ENCODE assay signal across 8 cellular contexts in genomic region chr17:38349097-38349904, GRCh38. TPM values are rescaled to one million over a fixed set of nuclear protein-coding genes. Genes with fewer than 3 reads are reported as not detected.
DNase-seq lines count a peak whose midpoint lies in the region; ATAC-seq and TF ChIP-seq lines count a peak whose summit lies in the region.

No MANE protein-coding gene starts in this region.

- no peak overlapping the region for H3K27ac Mint-ChIP-seq in activated T-helper 2 cell treated with anti-CD3 and anti-CD28 coated beads, Interferon-gamma antibody, Interleukin-2, Interleukin-4, amounts not matched to agents 10 μg/mL and 5 μg/mL and 100 μg/mL, durations not matched to agents 14 hours and 24 hours and 36 hours

- H3K27me3 ChIP-seq in osteoblast (ENCODE audit: insufficient read depth, low read length): no peaks in the 10 kb centered on the region
- no peaks in the 10 kb centered on the region for H3K27me3 ChIP-seq in testis

- no peak overlapping the region for H3K4me3 Mint-ChIP-seq in activated T-helper 2 cell treated with anti-CD3 and anti-CD28 coated beads, Interferon-gamma antibody, Interleukin-2, Interleukin-4, amounts not matched to agents 10 μg/mL and 5 μg/mL and 100 μg/mL, durations not matched to agents 14 hours and 24 hours and 36 hours (ENCODE audit: low read depth)

- TF ChIP-seq CTCF in osteoblast (IDR thresholded peaks at IDR 0.05; ENCODE audit: extremely low read depth, low read depth, low read length) (peak; percentile 98), testis (IDR thresholded peaks at IDR 0.05) (peak; percentile 71 to 89 (median 81))

- peak; percentile 75 for DNase-seq in Daoy (ENCODE audit: low read depth)
- peak; percentile 76 for DNase-seq in MV-4-11 (lab: John Stamatoyannopoulos, UW)
- DNase-seq in activated T-helper 2 cell treated with anti-CD3 and anti-CD28 coated beads, Interferon-gamma antibody, Interleukin-2, Interleukin-4, amounts not matched to agents 10 μg/mL and 5 μg/mL and 100 μg/mL, durations not matched to agents 14 hours and 24 hours and 36 hours (ENCODE audit: low spot score): peak; percentile 77
- DNase-seq in foreskin melanocyte: peak; percentile 72
- peak; percentile 95 for DNase-seq in osteoblast (ENCODE audit: insufficient read length, low spot score, missing footprints)
- DNase-seq in testis: peak; percentile 90

- H3K36me3 Mint-ChIP-seq in activated T-helper 2 cell treated with anti-CD3 and anti-CD28 coated beads, Interferon-gamma antibody, Interleukin-2, Interleukin-4, amounts not matched to agents 10 μg/mL and 5 μg/mL and 100 μg/mL, durations not matched to agents 14 hours and 24 hours and 36 hours (ENCODE audit: low read depth): peaks cover 4% of the 10 kb centered on the region

- H3K4me1 ChIP-seq in osteoblast (ENCODE audit: insufficient read depth, low read length): peaks cover 16% of the 10 kb centered on the region
- peaks cover 23% of the 10 kb centered on the region for H3K4me1 ChIP-seq in testis

- no peaks in the 10 kb centered on the region for H3K9me3 Mint-ChIP-seq in activated T-helper 2 cell treated with anti-CD3 and anti-CD28 coated beads, Interferon-gamma antibody, Interleukin-2, Interleukin-4, amounts not matched to agents 10 μg/mL and 5 μg/mL and 100 μg/mL, durations not matched to agents 14 hours and 24 hours and 36 hours

- no peak overlapping the region for H3K27ac ChIP-seq in osteoblast (ENCODE audit: low read depth, low read length)
- peak overlapping the region in 1 of 2 donors; percentile 33 for H3K27ac ChIP-seq in testis

- H3K79me2 ChIP-seq in osteoblast (ENCODE audit: insufficient read depth, low read length): peaks cover 22% of the 10 kb centered on the region

- H3K4me3 ChIP-seq in osteoblast (ENCODE audit: insufficient read depth, low read length) (no peak overlapping the region), testis (no peak overlapping the region)

- 37 to 40% methylated on average over 10 of the region's 10 CpGs for WGBS in testis, 2 donors

- no peak overlapping the region for H2AFZ ChIP-seq in osteoblast (ENCODE audit: low read length)

- intact Hi-C loops in activated T-helper 2 cell treated with anti-CD3 and anti-CD28 coated beads, Interferon-gamma antibody, Interleukin-2, Interleukin-4, amounts not matched to agents 10 μg/mL and 5 μg/mL and 100 μg/mL, durations not matched to agents 14 hours and 24 hours and 36 hours (cut with micrococcal nuclease): loop anchor here (1.0 to 10.0 kb wide), 2 partner anchors 65 to 136 kb away; no protein-coding TSS in a partner anchor
- intact Hi-C loops in testis (cut with DNase I; ENCODE audit: low total_unique reads): no loop called here

- 0 out of 2 replicates have a peak, but pooled peaks have one; percentile 23 for TF ChIP-seq POLR2A in Raji (IDR thresholded peaks at IDR 0.05; ENCODE audit: insufficient read depth, low read depth, low read length)
- TF ChIP-seq POLR2A in testis (IDR thresholded peaks at IDR 0.05): no peak

- H3K36me3 ChIP-seq in osteoblast (ENCODE audit: insufficient read depth, low read length): no peaks in the 10 kb centered on the region
- no peaks in the 10 kb centered on the region for H3K36me3 ChIP-seq in testis (ENCODE audit: low read depth, missing control alignments)

- peaks cover 22% of the 10 kb centered on the region for H3K4me1 Mint-ChIP-seq in activated T-helper 2 cell treated with anti-CD3 and anti-CD28 coated beads, Interferon-gamma antibody, Interleukin-2, Interleukin-4, amounts not matched to agents 10 μg/mL and 5 μg/mL and 100 μg/mL, durations not matched to agents 14 hours and 24 hours and 36 hours (ENCODE audit: low read depth)

- H3K9me3 ChIP-seq in osteoblast (ENCODE audit: low read depth, low read length) (no peaks in the 10 kb centered on the region), testis (no peaks in the 10 kb centered on the region)

- no peaks in the 10 kb centered on the region for H3K27me3 Mint-ChIP-seq in activated T-helper 2 cell treated with anti-CD3 and anti-CD28 coated beads, Interferon-gamma antibody, Interleukin-2, Interleukin-4, amounts not matched to agents 10 μg/mL and 5 μg/mL and 100 μg/mL, durations not matched to agents 14 hours and 24 hours and 36 hours (ENCODE audit: low read depth)

- H3K4me2 ChIP-seq in osteoblast (ENCODE audit: insufficient read depth, low read length): no peak overlapping the region

- H4K20me1 ChIP-seq in osteoblast (ENCODE audit: insufficient read depth, low read length): peaks cover 13% of the 10 kb centered on the region

- no peak for ATAC-seq in GM18520 (IDR thresholded peaks at IDR 0.05; ENCODE audit: unreplicated experiment)

RNA-seq across cellular contexts. Expression of gene SOCS7, which starts 2.3 kb away (rescaled TPM):
- 5.1 and 10.1 TPM in 2 replicates for total RNA-seq in Daoy (2014; rRNA removed; shearing (Covaris generic))
- total RNA-seq in activated T-helper 2 cell treated with anti-CD3 and anti-CD28 coated beads, Interferon-gamma antibody, Interleukin-2, Interleukin-4, amounts not matched to agents 10 μg/mL and 5 μg/mL and 100 μg/mL, durations not matched to agents 14 hours and 24 hours and 36 hours: 25.9 and 30.5 TPM in 2 replicates
- total RNA-seq in osteoblast: 16.3 and 17.1 TPM in 2 replicates
- 100 to 1,000 TPM in 1 of 2 donors, 10 to 100 TPM in 1; 74.9 to 132 TPM for total RNA-seq in testis
- polyA plus RNA-seq in testis (ENCODE audit: insufficient read depth, low read depth, low replicate concordance): 132 TPM

RNA-seq across cellular contexts. Expression of gene GPR179, which starts 5.5 kb away (rescaled TPM):
- under 0.01 and 0.11 TPM in 2 replicates for total RNA-seq in Daoy (2014; rRNA removed; shearing (Covaris generic))
- not detected in 2 replicates for total RNA-seq in activated T-helper 2 cell treated with anti-CD3 and anti-CD28 coated beads, Interferon-gamma antibody, Interleukin-2, Interleukin-4, amounts not matched to agents 10 μg/mL and 5 μg/mL and 100 μg/mL, durations not matched to agents 14 hours and 24 hours and 36 hours
- total RNA-seq in osteoblast: not detected in 2 replicates
- total RNA-seq in testis: 1 to 10 TPM in 1 of 2 donors, under 1 TPM in 1; 0.93 to 1.3 TPM
- polyA plus RNA-seq in testis (ENCODE audit: insufficient read depth, low read depth, low replicate concordance): 0.61 TPM

RNA-seq across cellular contexts. Expression of gene MRPL45, which starts 52.3 kb away (rescaled TPM):
- 39.9 and 51.7 TPM in 2 replicates for total RNA-seq in Daoy (2014; rRNA removed; shearing (Covaris generic))
- total RNA-seq in activated T-helper 2 cell treated with anti-CD3 and anti-CD28 coated beads, Interferon-gamma antibody, Interleukin-2, Interleukin-4, amounts not matched to agents 10 μg/mL and 5 μg/mL and 100 μg/mL, durations not matched to agents 14 hours and 24 hours and 36 hours: 43.5 and 44.6 TPM in 2 replicates
- total RNA-seq in osteoblast: 40.4 and 40.9 TPM in 2 replicates
- 10 to 100 TPM; 13.9 to 18.5 TPM for total RNA-seq in testis
- 26.1 TPM for polyA plus RNA-seq in testis (ENCODE audit: insufficient read depth, low read depth, low replicate concordance)
